Comparison of ENCODE assay signal across 1 cellular context in genomic region chr14:22333408-22334274, GRCh38.
TF ChIP-seq lines count a peak whose summit lies in the region.

No MANE protein-coding gene starts in this region.

TF ChIP-seq in HepG2, 621 proteins besides CTCF, POLR2A, EP300 and RAD21 (continued from another document and continues in another):
- TF ChIP-seq ZNF609 (CRISPR knock-in tag; IDR thresholded peaks at IDR 0.05; ENCODE audit: borderline replicate concordance) (no peak; the same call in 1 of the 2 replicates), ZNF780A (CRISPR knock-in tag; IDR thresholded peaks at IDR 0.05) (no peak), TP53 (CRISPR knock-in tag; conservative IDR thresholded peaks at IDR 0.05) (no peak), NFE2 (CRISPR knock-in tag; IDR thresholded peaks at IDR 0.05) (no peak), SCMH1 (CRISPR knock-in tag; IDR thresholded peaks at IDR 0.05; ENCODE audit: borderline replicate concordance) (no peak), ZNF10 (CRISPR knock-in tag; IDR thresholded peaks at IDR 0.05; ENCODE audit: borderline replicate concordance, low read depth) (no peak), ZNF44 (CRISPR knock-in tag; IDR thresholded peaks at IDR 0.05) (no peak), GATA4 (IDR thresholded peaks at IDR 0.05; ENCODE audit: borderline replicate concordance, low read depth) (no peak), ZNF232 (CRISPR knock-in tag; IDR thresholded peaks at IDR 0.05; ENCODE audit: borderline replicate concordance) (no peak), ZBTB2 (CRISPR knock-in tag; IDR thresholded peaks at IDR 0.05; ENCODE audit: low read depth) (no peak), ZGPAT (CRISPR knock-in tag; IDR thresholded peaks at IDR 0.05) (peak; percentile 72; the same call in 1 of the 2 replicates), ERF (CRISPR knock-in tag; IDR thresholded peaks at IDR 0.05) (0 out of 2 replicates have a peak, but pooled peaks have one; percentile 25), ZNF784 (CRISPR knock-in tag; IDR thresholded peaks at IDR 0.05; ENCODE audit: borderline replicate concordance) (no peak), ZNF577 (CRISPR knock-in tag; IDR thresholded peaks at IDR 0.05; ENCODE audit: borderline replicate concordance, low read depth) (no peak), ELK4 (CRISPR knock-in tag; IDR thresholded peaks at IDR 0.05; ENCODE audit: borderline replicate concordance) (no peak), NR0B2 (CRISPR knock-in tag; IDR thresholded peaks at IDR 0.05) (no peak), AGO2 (optimal IDR thresholded peaks at IDR 0.05; ENCODE audit: low read depth, low read length) (no peak), ZNF318 (CRISPR knock-in tag; IDR thresholded peaks at IDR 0.05) (no peak), ZNF552 (CRISPR knock-in tag; IDR thresholded peaks at IDR 0.05; ENCODE audit: borderline replicate concordance) (no peak), TFAP4 (IDR thresholded peaks at IDR 0.05; ENCODE audit: borderline replicate concordance, low read depth) (peak; percentile 38; the same call in 1 of the 2 replicates), IKZF4 (CRISPR knock-in tag; IDR thresholded peaks at IDR 0.05; ENCODE audit: borderline replicate concordance, low read depth, not compliant biosample characterization) (no peak), MTA1 (CRISPR knock-in tag; IDR thresholded peaks at IDR 0.05; ENCODE audit: borderline replicate concordance) (no peak), BCLAF1 (IDR thresholded peaks at IDR 0.05) (no peak), ZSCAN31 (CRISPR knock-in tag; IDR thresholded peaks at IDR 0.05; ENCODE audit: low read depth) (no peak), AHR (CRISPR knock-in tag; IDR thresholded peaks at IDR 0.05) (no peak), SIX4 (CRISPR knock-in tag; IDR thresholded peaks at IDR 0.05) (no peak), ZNF891 (CRISPR knock-in tag; IDR thresholded peaks at IDR 0.05) (no peak)
